11 cellular contexts compared by ENCODE assay signal in genomic region chr20:33076662-33077398, GRCh38. TPM values are rescaled to one million over a fixed set of nuclear protein-coding genes. Genes with fewer than 3 reads are reported as not detected.
A peak's percentile ranks its signal among the peaks of the same experiment; 100 is the strongest.
DNase-seq lines count a peak whose midpoint lies in the region; ATAC-seq, FAIRE-seq and TF ChIP-seq lines count a peak whose summit lies in the region.
"Had no signal": no experiment of that assay in that cellular context is flagged by ENCODE, and none has a peak within 500 bp of the region (broad histone marks: within the 10 kb centered on the region; RNA-seq: fewer than 3 reads in every experiment).

No MANE protein-coding gene starts in this region.

- H3K27ac Mint-ChIP-seq in activated T-helper 1 cell treated with anti-CD3 and anti-CD28 coated beads, Interleukin-12 subunit alpha, Interleukin-12 subunit beta, Interleukin-2, Interleukin-4 antibody, amounts not matched to agents 30 ng/mL and 10 ng/mL and 1 ng/mL, durations not matched to agents 14 hours and 24 hours and 36 hours: no peak overlapping the region

- no peak overlapping the region for H3K4me3 Mint-ChIP-seq in activated T-helper 1 cell treated with anti-CD3 and anti-CD28 coated beads, Interleukin-12 subunit alpha, Interleukin-12 subunit beta, Interleukin-2, Interleukin-4 antibody, amounts not matched to agents 30 ng/mL and 10 ng/mL and 1 ng/mL, durations not matched to agents 14 hours and 24 hours and 36 hours

- H3K27me3 Mint-ChIP-seq in activated T-helper 1 cell treated with anti-CD3 and anti-CD28 coated beads, Interleukin-12 subunit alpha, Interleukin-12 subunit beta, Interleukin-2, Interleukin-4 antibody, amounts not matched to agents 30 ng/mL and 10 ng/mL and 1 ng/mL, durations not matched to agents 14 hours and 24 hours and 36 hours (ENCODE audit: insufficient read depth): peaks cover 5% of the 10 kb centered on the region

- ATAC-seq in GM18498 (IDR thresholded peaks at IDR 0.05; ENCODE audit: unreplicated experiment): no peak
- ATAC-seq in HG03457 (IDR thresholded peaks at IDR 0.05; ENCODE audit: unreplicated experiment): no peak
- ATAC-seq: gastrocnemius medialis, Right ventricle myocardium inferior had no signal

- no peaks in the 10 kb centered on the region for H3K9me3 Mint-ChIP-seq in activated T-helper 1 cell treated with anti-CD3 and anti-CD28 coated beads, Interleukin-12 subunit alpha, Interleukin-12 subunit beta, Interleukin-2, Interleukin-4 antibody, amounts not matched to agents 30 ng/mL and 10 ng/mL and 1 ng/mL, durations not matched to agents 14 hours and 24 hours and 36 hours

- H3K4me1 Mint-ChIP-seq in activated T-helper 1 cell treated with anti-CD3 and anti-CD28 coated beads, Interleukin-12 subunit alpha, Interleukin-12 subunit beta, Interleukin-2, Interleukin-4 antibody, amounts not matched to agents 30 ng/mL and 10 ng/mL and 1 ng/mL, durations not matched to agents 14 hours and 24 hours and 36 hours (ENCODE audit: low read depth): no peaks in the 10 kb centered on the region

- no peak for FAIRE-seq in HTR-8/SVneo (lab: Jason Lieb, UNC)

- peak; percentile 16 for TF ChIP-seq CTCF in astrocyte of the cerebellum (IDR thresholded peaks at IDR 0.05; ENCODE audit: low read depth, low read length, missing control alignments)

- no peak overlapping the region for H3K4me3 ChIP-seq in astrocyte of the cerebellum (ENCODE audit: low read depth, low read length)
- H3K4me3 ChIP-seq: gastrocnemius medialis had no signal

- intact Hi-C loops in activated T-helper 1 cell treated with anti-CD3 and anti-CD28 coated beads, Interleukin-12 subunit alpha, Interleukin-12 subunit beta, Interleukin-2, Interleukin-4 antibody, amounts not matched to agents 30 ng/mL and 10 ng/mL and 1 ng/mL, durations not matched to agents 14 hours and 24 hours and 36 hours (cut with micrococcal nuclease): no loop called here

- DNase-seq in ELF-1 (ENCODE audit: low read depth, low spot score) (peak; percentile 54), HTR-8/SVneo (ENCODE audit: insufficient read length, low spot score) (peak; percentile 32), astrocyte of the cerebellum (ENCODE audit: low read depth) (no peak), midbrain (lab: John Stamatoyannopoulos, UW) (peak; percentile 5), G401 (ENCODE audit: low spot score) (no peak)
- no peak for DNase-seq in activated T-helper 1 cell treated with anti-CD3 and anti-CD28 coated beads, Interleukin-12 subunit alpha, Interleukin-12 subunit beta, Interleukin-2, Interleukin-4 antibody, amounts not matched to agents 30 ng/mL and 10 ng/mL and 1 ng/mL, durations not matched to agents 14 hours and 24 hours and 36 hours (ENCODE audit: low spot score)
- DNase-seq: activated effector memory CD4-positive, alpha-beta T cell treated with Interleukin-2 at 50 U/mL for 16 hours; gastrocnemius medialis had no signal

- in situ Hi-C loops in astrocyte of the cerebellum (cut with HindIII; ENCODE audit: low sequenced_read_pairs): loop anchor here (5.0 kb wide), 1 partner anchor 175 kb away; no protein-coding TSS in a partner anchor
- in situ Hi-C loops in G401 (cut with HindIII; ENCODE audit: low sequenced_read_pairs): no loop called here

- H3K36me3 Mint-ChIP-seq in activated T-helper 1 cell treated with anti-CD3 and anti-CD28 coated beads, Interleukin-12 subunit alpha, Interleukin-12 subunit beta, Interleukin-2, Interleukin-4 antibody, amounts not matched to agents 30 ng/mL and 10 ng/mL and 1 ng/mL, durations not matched to agents 14 hours and 24 hours and 36 hours (ENCODE audit: low read depth): no peaks in the 10 kb centered on the region

RNA-seq across cellular contexts. Expression of gene BPIFB4, which starts 2.6 kb away (rescaled TPM):
- not detected in 2 replicates for total RNA-seq in activated T-helper 1 cell treated with anti-CD3 and anti-CD28 coated beads, Interleukin-12 subunit alpha, Interleukin-12 subunit beta, Interleukin-2, Interleukin-4 antibody, amounts not matched to agents 30 ng/mL and 10 ng/mL and 1 ng/mL, durations not matched to agents 14 hours and 24 hours and 36 hours
- total RNA-seq in G401 (2014; rRNA removed; shearing (Covaris generic)): not detected in 2 replicates
- total RNA-seq: gastrocnemius medialis, Right ventricle myocardium inferior had no signal

RNA-seq across cellular contexts. Expression of gene BPIFB3, which starts 23.1 kb away (rescaled TPM):
- total RNA-seq in activated T-helper 1 cell treated with anti-CD3 and anti-CD28 coated beads, Interleukin-12 subunit alpha, Interleukin-12 subunit beta, Interleukin-2, Interleukin-4 antibody, amounts not matched to agents 30 ng/mL and 10 ng/mL and 1 ng/mL, durations not matched to agents 14 hours and 24 hours and 36 hours: not detected in 2 replicates
- not detected in 2 replicates for total RNA-seq in G401 (2014; rRNA removed; shearing (Covaris generic))
- total RNA-seq: gastrocnemius medialis, Right ventricle myocardium inferior had no signal

RNA-seq across cellular contexts. Expression of gene BPIFB6, which starts 45.4 kb away (rescaled TPM):
- not detected in 2 replicates for total RNA-seq in activated T-helper 1 cell treated with anti-CD3 and anti-CD28 coated beads, Interleukin-12 subunit alpha, Interleukin-12 subunit beta, Interleukin-2, Interleukin-4 antibody, amounts not matched to agents 30 ng/mL and 10 ng/mL and 1 ng/mL, durations not matched to agents 14 hours and 24 hours and 36 hours
- not detected in 2 replicates for total RNA-seq in G401 (2014; rRNA removed; shearing (Covaris generic))
- total RNA-seq: gastrocnemius medialis, Right ventricle myocardium inferior had no signal

Comparison
In these comparisons a context has a peak if more than half of its experiments do, and no peak if none do; other contexts are left out.
1. DNase-seq: peak in ELF-1 (single experiment), HTR-8/SVneo (single experiment) and midbrain (single experiment); none in astrocyte of the cerebellum (single experiment), activated T-helper 1 cell treated with anti-CD3 and anti-CD28 coated beads, Interleukin-12 subunit alpha, Interleukin-12 subunit beta, Interleukin-2, Interleukin-4 antibody, amounts not matched to agents 30 ng/mL and 10 ng/mL and 1 ng/mL, durations not matched to agents 14 hours and 24 hours and 36 hours (single experiment) and G401 (single experiment).